In the genomic region with DNA sequence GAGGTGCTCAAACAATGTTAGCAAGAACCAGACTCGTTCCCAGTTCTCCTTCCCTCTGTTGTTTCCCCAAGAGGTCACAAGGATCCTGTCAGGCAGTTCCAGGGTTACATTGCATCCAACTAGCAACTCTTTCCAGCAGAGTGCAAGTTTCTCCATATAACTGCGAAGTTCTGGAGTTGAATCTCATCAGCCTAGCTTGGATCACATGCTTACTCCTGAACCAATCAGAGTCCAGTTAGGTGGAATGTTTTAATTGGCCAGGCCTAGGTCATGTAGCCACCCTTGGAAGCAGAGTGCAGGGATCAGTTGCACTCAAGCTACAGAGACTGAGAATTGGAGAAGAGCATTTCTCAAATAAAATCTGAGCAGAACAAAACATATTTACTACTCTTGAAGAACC, we compare ENCODE assay signal across 17 cellular contexts. TPM values are rescaled to one million over a fixed set of nuclear protein-coding genes. Genes with fewer than 3 reads are reported as not detected.
"Had no signal": no experiment of that assay in that cellular context is flagged by ENCODE, and none has a peak within 500 bp of the region (broad histone marks: within the 10 kb centered on the region; RNA-seq: fewer than 3 reads in every experiment).

No MANE protein-coding gene starts in this region.

- H3K27ac ChIP-seq: adrenal gland, heart left ventricle, lower lobe of right lung, stomach, testis, upper lobe of left lung had no signal

- H3K27me3 ChIP-seq: adrenal gland, gastrocnemius medialis, heart left ventricle, stomach, testis, upper lobe of left lung had no signal

- H3K4me1 ChIP-seq: adrenal gland, lower lobe of right lung, stomach, testis, upper lobe of left lung had no signal

- ATAC-seq: gastrocnemius medialis, heart left ventricle, left colon, lower lobe of right lung had no signal

- H3K4me3 ChIP-seq: adrenal gland, gastrocnemius medialis, heart left ventricle, lower lobe of right lung, stomach, testis, upper lobe of left lung had no signal

- H3K9me3 ChIP-seq: adrenal gland, gastrocnemius medialis, heart left ventricle, lower lobe of right lung, stomach, testis, upper lobe of left lung had no signal

- H3K36me3 ChIP-seq: adrenal gland, gastrocnemius medialis, heart left ventricle, lower lobe of right lung, stomach, upper lobe of left lung had no signal

- DNase-seq: activated CD4-positive, alpha-beta memory T cell treated with anti-CD3 and anti-CD28 coated beads, Interleukin-2, amount 10 ng/mL, durations not matched to agents 7 days and 5 days; activated CD4-positive, alpha-beta T cell treated with anti-CD3 and anti-CD28 coated beads for 4 hours; activated T-cell treated with anti-CD3 and anti-CD28 coated beads, Interleukin-2, amount 50 U/mL, for 24 hours; adrenal gland; dermis blood vessel endothelial cell; endodermal cell; gastrocnemius medialis; heart left ventricle; left colon; lower lobe of right lung; stimulated activated CD4-positive, alpha-beta T cell treated with anti-CD3 and anti-CD28 coated beads, Interleukin-1b, Interleukin-23, amount 100 ng/mL, for 48 hours; stomach; testis; upper lobe of left lung had no signal

RNA-seq across cellular contexts. Expression of a gene that starts 26.6 kb away (rescaled TPM):
- total RNA-seq: activated CD4-positive, alpha-beta memory T cell treated with anti-CD3 and anti-CD28 coated beads, Interleukin-2, amount 10 ng/mL, durations not matched to agents 7 days and 5 days; endodermal cell had no signal

RNA-seq across cellular contexts. Expression of a gene that starts 28.0 kb away (rescaled TPM):
- total RNA-seq: activated CD4-positive, alpha-beta memory T cell treated with anti-CD3 and anti-CD28 coated beads, Interleukin-2, amount 10 ng/mL, durations not matched to agents 7 days and 5 days; adrenal gland; chondrocyte; dermis blood vessel endothelial cell; endodermal cell; epithelial cell of proximal tubule; gastrocnemius medialis; heart left ventricle; left colon; lower lobe of right lung; osteocyte; stomach; upper lobe of left lung had no signal
